1 cellular context compared by ENCODE assay signal in genomic region chr10:45091968-45092367, GRCh38.
TF ChIP-seq lines count a peak whose summit lies in the region.

No MANE protein-coding gene starts in this region.

TF ChIP-seq in GM23338, 12 proteins besides CTCF, POLR2A, EP300 and RAD21 (continued from another document):
- TF ChIP-seq REST (IDR thresholded peaks at IDR 0.05; ENCODE audit: unreplicated experiment), result no peak
- TF ChIP-seq ZNF462 (CRISPR knock-in tag; IDR thresholded peaks at IDR 0.05), result no peak
TF ChIP-seq in GM23338: peak in this region for 0.
